Comparison of ENCODE assay signal across 8 cellular contexts in genomic region chr16:84617068-84617630, GRCh38. TPM values are rescaled to one million over a fixed set of nuclear protein-coding genes. Genes with fewer than 3 reads are reported as not detected.
DNase-seq lines count a peak whose midpoint lies in the region; ATAC-seq and TF ChIP-seq lines count a peak whose summit lies in the region.

No MANE protein-coding gene starts in this region.

- DNase-seq in NCI-H2171 treated with DMSO at 0.1 percent for 48 hours (lab: John Stamatoyannopoulos, UW) (peak; percentile 25), NCI-H2171 (lab: John Stamatoyannopoulos, UW) (no peak), T-helper 9 cell (peak; percentile 33), uterus (peak; percentile 40 to 44), SHP77 treated with DMSO at 0.1 percent for 48 hours (lab: John Stamatoyannopoulos, UW) (no peak)

- peak overlapping the region; percentile 82 to 87 for H3K4me3 ChIP-seq in duodenal mucosa (ENCODE audit: low read depth in 1 of 2, low read length in 2 of 2)
- H3K4me3 ChIP-seq in muscle layer of colon (ENCODE audit: low read depth in 1 of 2, low read length in 2 of 2) = peak overlapping the region; percentile 40 to 67
- peak overlapping the region; percentile 50 to 77 for H3K4me3 ChIP-seq in uterus

- TF ChIP-seq POLR2A in uterus (IDR thresholded peaks at IDR 0.05) = no peak

- H3K9ac ChIP-seq in duodenal mucosa (ENCODE audit: low read depth in 1 of 2, low read length in 2 of 2) (peak overlapping the region; percentile 65 to 87), muscle layer of colon (ENCODE audit: low read length) (peak overlapping the region; percentile 4)

- peak; percentile 29 for ATAC-seq in HG03025 (IDR thresholded peaks at IDR 0.05; ENCODE audit: low FRiP score, unreplicated experiment)

- H3K27ac ChIP-seq in duodenal mucosa (ENCODE audit: low read depth, low read length) (peak overlapping the region; percentile 13), muscle layer of colon (ENCODE audit: low read depth, low read length) (peak overlapping the region; percentile 62), uterus (peak overlapping the region; percentile 62 to 81)

- H3K4me1 ChIP-seq in duodenal mucosa (ENCODE audit: control insufficient read depth in 1 of 2, insufficient read depth in 2 of 2, low read length in 2 of 2) (peaks cover 27 to 44% of the 10 kb centered on the region in 2 donors), muscle layer of colon (ENCODE audit: insufficient read depth, low read length) (peaks cover 49% of the 10 kb centered on the region), uterus (no peaks in the 10 kb centered on the region)

- no peak for TF ChIP-seq CTCF in uterus (IDR thresholded peaks at IDR 0.05)

- peaks cover 0 to 17% of the 10 kb centered on the region in 2 donors for H3K36me3 ChIP-seq in duodenal mucosa (ENCODE audit: control insufficient read depth in 1 of 2, insufficient read depth in 2 of 2, low read length in 2 of 2)
- no peaks in the 10 kb centered on the region for H3K36me3 ChIP-seq in muscle layer of colon (ENCODE audit: insufficient read depth, low read length)
- no peaks in the 10 kb centered on the region for H3K36me3 ChIP-seq in uterus

- no peaks in the 10 kb centered on the region for H3K27me3 ChIP-seq in duodenal mucosa (ENCODE audit: control insufficient read depth in 1 of 2, insufficient read depth in 2 of 2, low read length in 2 of 2)
- H3K27me3 ChIP-seq in muscle layer of colon (ENCODE audit: control insufficient read depth in 1 of 2, insufficient read depth in 2 of 2, low read length in 2 of 2) = no peaks in the 10 kb centered on the region
- no peaks in the 10 kb centered on the region for H3K27me3 ChIP-seq in uterus

- intact Hi-C loops in uterus (cut with DNase I; ENCODE audit: low total_unique reads) = no loop called here

- H3K9me3 ChIP-seq in duodenal mucosa (ENCODE audit: control insufficient read depth in 1 of 2, low read length in 2 of 2) = no peaks in the 10 kb centered on the region
- no peaks in the 10 kb centered on the region for H3K9me3 ChIP-seq in muscle layer of colon (ENCODE audit: low read length)
- no peaks in the 10 kb centered on the region for H3K9me3 ChIP-seq in uterus

RNA-seq across cellular contexts. Expression of gene COTL1, which starts 0.7 kb away (rescaled TPM):
- 10 to 100 TPM; 19.1 to 66.9 (median 29.4) TPM for total RNA-seq in uterus

RNA-seq across cellular contexts. Expression of gene KLHL36, which starts 31.2 kb away (rescaled TPM):
- total RNA-seq in uterus = 10 to 100 TPM; 38.2 to 70.7 (median 52.5) TPM

Comparison
In these comparisons a context has a peak if more than half of its experiments do, and no peak if none do; other contexts are left out.
1. DNase-seq: peak in NCI-H2171 treated with DMSO at 0.1 percent for 48 hours (single experiment), T-helper 9 cell (single experiment) and uterus (2 of 2); none in NCI-H2171 (single experiment) and SHP77 treated with DMSO at 0.1 percent for 48 hours (single experiment).
2. H3K27ac ChIP-seq: peak in every context shown above with its lines; median percentile 72 in uterus; 62 in muscle layer of colon; 13 in duodenal mucosa.
3. Peak in every context shown above with its lines, with median percentiles within 50 percentile points of each other: H3K4me3 ChIP-seq.